In genomic region chr3:126111566-126112475, GRCh38 we compare ENCODE assay signal across 28 cellular contexts. TPM values are rescaled to one million over a fixed set of nuclear protein-coding genes. Genes with fewer than 3 reads are reported as not detected.
DNase-seq lines count a peak whose midpoint lies in the region; ATAC-seq and TF ChIP-seq lines count a peak whose summit lies in the region.
"Had no signal": no experiment of that assay in that cellular context is flagged by ENCODE, and none has a peak within 500 bp of the region (broad histone marks: within the 10 kb centered on the region; RNA-seq: fewer than 3 reads in every experiment).

No MANE protein-coding gene starts in this region.

- H3K27me3 Mint-ChIP-seq in natural killer cell (ENCODE audit: low read depth in 2 of 2) (no peaks in the 10 kb centered on the region), immature natural killer cell (ENCODE audit: low read depth in 3 of 3) (peaks cover 2% of the 10 kb centered on the region in 3 donors)
- H3K27me3 Mint-ChIP-seq: activated naive CD8-positive, alpha-beta T cell; stimulated activated naive B cell treated with anti-CD40 and anti-IgM and Interleukin-4, amounts not matched to agents 10 μg/mL and 1 μg/mL and 100 μg/mL, for 72 hours had no signal

- H3K9me3 Mint-ChIP-seq in natural killer cell (no peaks in the 10 kb centered on the region), immature natural killer cell (no peaks in the 10 kb centered on the region)
- H3K9me3 Mint-ChIP-seq: GM23338; mesothelial cell of epicardium; naive B cell; stimulated activated naive B cell treated with anti-CD40 and anti-IgM and Interleukin-4, amounts not matched to agents 10 μg/mL and 1 μg/mL and 100 μg/mL, for 72 hours had no signal

- no peaks in the 10 kb centered on the region for H3K9me3 ChIP-seq in ascending aorta
- H3K9me3 ChIP-seq in spleen: no peaks in the 10 kb centered on the region
- no peaks in the 10 kb centered on the region for H3K9me3 ChIP-seq in gastroesophageal sphincter
- H3K9me3 ChIP-seq: BE2C, esophagus squamous epithelium, left ventricle myocardium inferior, thyroid gland had no signal

- no peak overlapping the region for H3K27ac ChIP-seq in ascending aorta
- H3K27ac ChIP-seq in spleen: no peak overlapping the region
- no peak overlapping the region for H3K27ac ChIP-seq in gastroesophageal sphincter
- H3K27ac ChIP-seq: esophagus squamous epithelium, left ventricle myocardium inferior, parathyroid adenoma, thyroid gland had no signal

- DNase-seq in H7 (peak; percentile 48), ascending aorta (ENCODE audit: low spot score in 2 of 2) (peak; percentile 4 to 51), natural killer cell (peak; percentile 7), spleen (peak; percentile 68), NCI-H524 treated with DMSO at 0.1 percent for 48 hours (lab: John Stamatoyannopoulos, UW) (no peak), ecto neural progenitor cell (ENCODE audit: low spot score) (no peak), immature natural killer cell (no peak)
- DNase-seq: ACHN; activated CD4-positive, alpha-beta T cell treated with anti-CD3 and anti-CD28 coated beads, Interleukin-2, amount 50 U/mL, for 1 hour; activated effector memory CD4-positive, alpha-beta T cell treated with Interleukin-2 at 50 U/mL for 16 hours; anterior cingulate cortex; esophagus squamous epithelium; foreskin melanocyte; hippocampal formation; left ventricle myocardium inferior; naive B cell; NCI-H524; right cardiac atrium; SHP77 treated with DMSO at 0.1 percent for 48 hours; stimulated activated naive B cell treated with anti-CD40 and anti-IgM and Interleukin-4, amounts not matched to agents 10 μg/mL and 1 μg/mL and 100 μg/mL, for 72 hours; T-helper 9 cell; thyroid gland had no signal

- TF ChIP-seq CTCF in ascending aorta (IDR thresholded peaks at IDR 0.05): no peak
- TF ChIP-seq CTCF in natural killer cell (IDR thresholded peaks at IDR 0.05): no peak
- TF ChIP-seq CTCF in spleen (IDR thresholded peaks at IDR 0.05 in 8 of 11, conservative IDR thresholded peaks at IDR 0.05 in 3 of 11): no peak
- no peak for TF ChIP-seq CTCF in gastroesophageal sphincter (IDR thresholded peaks at IDR 0.05)

- no peaks in the 10 kb centered on the region for H3K27me3 ChIP-seq in H7 (ENCODE audit: control insufficient read depth, insufficient read depth, low read length)
- no peaks in the 10 kb centered on the region for H3K27me3 ChIP-seq in ascending aorta
- no peaks in the 10 kb centered on the region for H3K27me3 ChIP-seq in spleen (replicated peaks in 1 of 7)
- no peaks in the 10 kb centered on the region for H3K27me3 ChIP-seq in gastroesophageal sphincter
- H3K27me3 ChIP-seq: BE2C, esophagus squamous epithelium, thyroid gland had no signal

- WGBS in spleen, 5 donors: 86 to 94% (median 88%) methylated on average over 14 to 18 of the region's 18 CpGs
- WGBS in gastroesophageal sphincter (ENCODE audit: low coverage in 1 of 2), 2 donors: 62 to 88% methylated on average over 3 to 4 of the region's 18 CpGs

- intact Hi-C loops in ascending aorta (cut with DNase I): no loop called here
- intact Hi-C loops in natural killer cell (cut with micrococcal nuclease): no loop called here
- intact Hi-C loops in spleen (cut with DNase I; ENCODE audit: low total_unique reads): no loop called here

- TF ChIP-seq POLR2A in spleen (IDR thresholded peaks at IDR 0.05) (no peak), gastroesophageal sphincter (IDR thresholded peaks at IDR 0.05) (no peak)

- TF ChIP-seq EP300 in gastroesophageal sphincter (IDR thresholded peaks at IDR 0.05): no peak

- H3K36me3 Mint-ChIP-seq in natural killer cell: no peaks in the 10 kb centered on the region
- no peaks in the 10 kb centered on the region for H3K36me3 Mint-ChIP-seq in immature natural killer cell
- H3K36me3 Mint-ChIP-seq: activated naive CD8-positive, alpha-beta T cell; mesothelial cell of epicardium; naive B cell; stimulated activated naive B cell treated with anti-CD40 and anti-IgM and Interleukin-4, amounts not matched to agents 10 μg/mL and 1 μg/mL and 100 μg/mL, for 72 hours had no signal

- no peaks in the 10 kb centered on the region for H3K4me1 Mint-ChIP-seq in natural killer cell
- H3K4me1 Mint-ChIP-seq in immature natural killer cell: no peaks in the 10 kb centered on the region
- H3K4me1 Mint-ChIP-seq: GM23338; mesothelial cell of epicardium; stimulated activated naive B cell treated with anti-CD40 and anti-IgM and Interleukin-4, amounts not matched to agents 10 μg/mL and 1 μg/mL and 100 μg/mL, for 72 hours had no signal

- ATAC-seq in natural killer cell: no peak
- no peak for ATAC-seq in gastroesophageal sphincter
- ATAC-seq: GM23338; right cardiac atrium; stimulated activated naive B cell treated with anti-CD40 and anti-IgM and Interleukin-4, amounts not matched to agents 10 μg/mL and 1 μg/mL and 100 μg/mL, for 72 hours had no signal

- H3K4me1 ChIP-seq in ascending aorta (no peaks in the 10 kb centered on the region), spleen (no peaks in the 10 kb centered on the region), gastroesophageal sphincter (no peaks in the 10 kb centered on the region)
- H3K4me1 ChIP-seq: BE2C, esophagus squamous epithelium, left ventricle myocardium inferior, parathyroid adenoma, thyroid gland had no signal

- H3K27ac Mint-ChIP-seq in natural killer cell: no peak overlapping the region
- H3K27ac Mint-ChIP-seq in immature natural killer cell: no peak overlapping the region
- H3K27ac Mint-ChIP-seq: activated naive CD8-positive, alpha-beta T cell; GM23338; mesothelial cell of epicardium; naive B cell; stimulated activated naive B cell treated with anti-CD40 and anti-IgM and Interleukin-4, amounts not matched to agents 10 μg/mL and 1 μg/mL and 100 μg/mL, for 72 hours had no signal

- H3K4me3 ChIP-seq in H7 (ENCODE audit: insufficient read depth, low read depth, low read length) (no peak overlapping the region), ascending aorta (no peak overlapping the region), spleen (no peak overlapping the region), gastroesophageal sphincter (no peak overlapping the region)
- H3K4me3 ChIP-seq: esophagus squamous epithelium, GM23338, left ventricle myocardium inferior, thyroid gland had no signal

- H3K36me3 ChIP-seq in H7 (replicated peaks; ENCODE audit: control insufficient read depth, insufficient read depth, low read length) (no peaks in the 10 kb centered on the region), ascending aorta (peaks cover 19 to 37% of the 10 kb centered on the region in 2 donors), spleen (no peaks in the 10 kb centered on the region), gastroesophageal sphincter (peaks cover 0 to 51% of the 10 kb centered on the region in 2 donors)
- H3K36me3 ChIP-seq: BE2C, esophagus squamous epithelium, left ventricle myocardium inferior, thyroid gland had no signal

- H3K4me3 Mint-ChIP-seq in natural killer cell (no peak overlapping the region), immature natural killer cell (no peak overlapping the region)
- H3K4me3 Mint-ChIP-seq: activated naive CD8-positive, alpha-beta T cell; GM23338; mesothelial cell of epicardium; naive B cell; stimulated activated naive B cell treated with anti-CD40 and anti-IgM and Interleukin-4, amounts not matched to agents 10 μg/mL and 1 μg/mL and 100 μg/mL, for 72 hours had no signal

RNA-seq across cellular contexts. Expression of gene SLC41A3, which starts 27.9 kb away (rescaled TPM):
- total RNA-seq in H7 (2014; rRNA removed; shearing (Covaris generic)): 30.8 and 32.7 TPM in 2 replicates
- total RNA-seq in ascending aorta (111 TPM), natural killer cell (10 to 100 TPM; 24.2 to 29.6 (median 27.1) TPM), spleen (10 to 100 TPM; 28.9 to 43.7 (median 35.7) TPM), gastroesophageal sphincter (10 to 100 TPM; 31.0 to 62.7 (median 37.5) TPM)
- polyA plus RNA-seq in spleen (10 to 100 TPM; 16.3 to 19.9 (median 19.4) TPM), immature natural killer cell (10 to 100 TPM; 24.1 to 28.0 (median 25.4) TPM)

Comparison
In these comparisons a context has a peak if more than half of its experiments do, and no peak if none do; other contexts are left out.
1. DNase-seq: peak in H7 (single experiment), ascending aorta (2 of 2), natural killer cell (single experiment) and spleen (single experiment); none in NCI-H524 treated with DMSO at 0.1 percent for 48 hours (single experiment), ecto neural progenitor cell (single experiment) and immature natural killer cell (0 of 3).